9 cellular contexts compared by ENCODE assay signal in genomic region chr17:6435968-6436367, GRCh38. TPM values are rescaled to one million over a fixed set of nuclear protein-coding genes. Genes with fewer than 3 reads are reported as not detected.
A peak's percentile ranks its signal among the peaks of the same experiment; 100 is the strongest.
DNase-seq lines count a peak whose midpoint lies in the region; ATAC-seq and TF ChIP-seq lines count a peak whose summit lies in the region.
"Had no signal": no experiment of that assay in that cellular context is flagged by ENCODE, and none has a peak within 500 bp of the region (broad histone marks: within the 10 kb centered on the region; RNA-seq: fewer than 3 reads in every experiment).

No MANE protein-coding gene starts in this region.

- peaks cover 0 to 2% (median 0%) of the 10 kb centered on the region in 4 donors for H3K9me3 ChIP-seq in Peyer's patch
- no peaks in the 10 kb centered on the region for H3K9me3 ChIP-seq in osteoblast (ENCODE audit: low read depth, low read length)
- peaks cover 0 to 7% (median 0%) of the 10 kb centered on the region in 4 donors for H3K9me3 ChIP-seq in upper lobe of left lung

- H3K4me2 ChIP-seq in osteoblast (ENCODE audit: insufficient read depth, low read length), result no peak overlapping the region

- peaks cover 4% of the 10 kb centered on the region for H3K36me3 Mint-ChIP-seq in Calu3 (ENCODE audit: insufficient read depth, unreplicated experiment)

- H3K9me3 Mint-ChIP-seq in Calu3 (ENCODE audit: low read depth, unreplicated experiment), result no peaks in the 10 kb centered on the region

- peak; percentile 59 for TF ChIP-seq CTCF in Calu3 (IDR thresholded peaks at IDR 0.05; ENCODE audit: unreplicated experiment)
- TF ChIP-seq CTCF in Peyer's patch (IDR thresholded peaks at IDR 0.05), result peak; percentile 48 to 78 (median 72)
- TF ChIP-seq CTCF in osteoblast (IDR thresholded peaks at IDR 0.05; ENCODE audit: extremely low read depth, low read depth, low read length), result peak; percentile 79
- peak; percentile 74 to 88 (median 84) for TF ChIP-seq CTCF in upper lobe of left lung (IDR thresholded peaks at IDR 0.05)

- TF ChIP-seq EP300 in upper lobe of left lung (IDR thresholded peaks at IDR 0.05), result no peak

- no peak overlapping the region for H2AFZ ChIP-seq in osteoblast (ENCODE audit: low read length)

- TF ChIP-seq POLR2A in Peyer's patch (IDR thresholded peaks at IDR 0.05) (no peak), upper lobe of left lung (IDR thresholded peaks at IDR 0.05) (no peak)

- intact Hi-C loops in Calu3 (cut with micrococcal nuclease; ENCODE audit: unreplicated experiment), result no loop called here

- 1 to 25% methylated on average over 7 to 9 of the region's 9 CpGs for WGBS in upper lobe of left lung, 2 donors

- no peaks in the 10 kb centered on the region for H3K27me3 ChIP-seq in Peyer's patch
- peaks cover 29% of the 10 kb centered on the region for H3K27me3 ChIP-seq in osteoblast (ENCODE audit: insufficient read depth, low read length)
- no peaks in the 10 kb centered on the region for H3K27me3 ChIP-seq in upper lobe of left lung

- H3K4me3 ChIP-seq in Peyer's patch, result no peak overlapping the region
- no peak overlapping the region for H3K4me3 ChIP-seq in osteoblast (ENCODE audit: insufficient read depth, low read length)
- no peak overlapping the region for H3K4me3 ChIP-seq in upper lobe of left lung
- H3K4me3 ChIP-seq: SK-N-MC had no signal

- no peaks in the 10 kb centered on the region for H3K79me2 ChIP-seq in osteoblast (ENCODE audit: insufficient read depth, low read length)

- peak; percentile 59 for DNase-seq in Calu3
- peak; percentile 80 for DNase-seq in HPDE6-E6E7 (ENCODE audit: extremely low spot score)
- peak; percentile 29 to 79 (median 71) for DNase-seq in Peyer's patch
- DNase-seq in activated T-helper 1 cell treated with Interleukin-2 at 50 U/mL for 16 hours (ENCODE audit: low read depth), result peak; percentile 33
- peak; percentile 49 for DNase-seq in fibroblast of the conjunctiva (ENCODE audit: low read depth)
- peak; percentile 97 for DNase-seq in osteoblast (ENCODE audit: insufficient read length, low spot score, missing footprints)
- DNase-seq in upper lobe of left lung, result peak in 1 of 2 donors; percentile 60

- ATAC-seq in upper lobe of left lung (ENCODE audit: low FRiP score in 2 of 2) (peak; percentile 81 to 91), GM18873 (IDR thresholded peaks at IDR 0.05; ENCODE audit: low FRiP score, unreplicated experiment) (no peak)

- H3K27ac ChIP-seq in Peyer's patch (no peak overlapping the region), osteoblast (ENCODE audit: low read depth, low read length) (no peak overlapping the region), upper lobe of left lung (no peak overlapping the region)
- H3K27ac ChIP-seq: SK-N-MC had no signal

- CTCF ChIA-PET in Calu3 (lab: Charles Lee), result interaction anchor here (0.7 to 1.4 kb wide), 5 partner anchors 11 to 772 kb away, joined by 3 to 6 read pairs (median 5); no protein-coding TSS in a partner anchor

- no peak overlapping the region for H3K27ac Mint-ChIP-seq in Calu3 (ENCODE audit: unreplicated experiment)

- no TSS peak for BruUV-seq in Calu3 (replicated peaks; lab: Mats Ljungman, UMichigan)

- no peaks in the 10 kb centered on the region for H4K20me1 ChIP-seq in osteoblast (ENCODE audit: insufficient read depth, low read length)

- H3K4me1 ChIP-seq in Peyer's patch (no peaks in the 10 kb centered on the region), osteoblast (ENCODE audit: insufficient read depth, low read length) (no peaks in the 10 kb centered on the region), upper lobe of left lung (no peaks in the 10 kb centered on the region)

- H3K36me3 ChIP-seq in Peyer's patch (no peaks in the 10 kb centered on the region), osteoblast (ENCODE audit: insufficient read depth, low read length) (no peaks in the 10 kb centered on the region), upper lobe of left lung (no peaks in the 10 kb centered on the region)

- H3K27me3 Mint-ChIP-seq in Calu3 (ENCODE audit: unreplicated experiment), result peaks cover 62% of the 10 kb centered on the region

- no peak overlapping the region for H3K4me3 Mint-ChIP-seq in Calu3 (ENCODE audit: low read depth, unreplicated experiment)

- H3K4me1 Mint-ChIP-seq in Calu3 (ENCODE audit: low read depth, unreplicated experiment), result no peaks in the 10 kb centered on the region

RNA-seq across cellular contexts. Expression of gene AIPL1, which starts 1.0 kb away (rescaled TPM):
- total RNA-seq in Calu3 (2022) (not detected in 2 replicates), Peyer's patch (not detected), osteoblast (not detected in 2 replicates), upper lobe of left lung (not detected)

RNA-seq across cellular contexts. Expression of gene PIMREG, which starts 8.3 kb away (rescaled TPM):
- total RNA-seq in Calu3 (2022), result 24.3 and 28.3 TPM in 2 replicates
- 1 to 10 TPM in 3 of 4 donors, under 1 TPM in 1; 0.67 to 9.8 (median 7.2) TPM for total RNA-seq in Peyer's patch
- total RNA-seq in osteoblast, result 3.5 and 5.1 TPM in 2 replicates
- total RNA-seq in upper lobe of left lung, result 1 to 10 TPM in 1 of 6 donors, under 1 TPM in 3, not detected in 2; 0.67 to 1.3 (median 0.77) TPM
